ENCODE assay signal across 15 cellular contexts in the genomic region with DNA sequence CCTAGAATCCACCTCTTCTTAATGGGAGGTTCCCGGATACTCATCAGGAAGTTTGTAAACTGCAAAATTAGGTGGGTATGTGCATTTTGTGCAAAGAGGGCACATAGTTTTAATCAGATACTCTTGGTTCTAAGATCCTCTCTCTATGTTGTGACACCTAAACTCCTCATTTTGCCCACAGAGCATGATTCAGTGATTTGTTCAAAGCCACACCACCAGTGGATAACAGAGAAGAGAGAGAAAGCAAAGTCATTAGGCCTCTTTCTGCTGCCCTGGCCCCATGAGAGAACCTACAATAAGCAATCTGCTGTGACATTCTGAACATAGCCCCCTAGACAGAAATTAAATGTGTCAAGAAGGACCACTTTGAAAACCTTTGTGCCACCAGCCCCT.
DNase-seq lines count a peak whose midpoint lies in the region; ATAC-seq and TF ChIP-seq lines count a peak whose summit lies in the region.
"Had no signal": no experiment of that assay in that cellular context is flagged by ENCODE, and none has a peak within 500 bp of the region (broad histone marks: within the 10 kb centered on the region; RNA-seq: fewer than 3 reads in every experiment).

No MANE protein-coding gene starts in this region.

- CTCF ChIA-PET in A673 (lab: Charles Lee): interaction anchor here (0.6 to 1.0 kb wide), 2 partner anchors 68 to 221 kb away, joined by 3 to 6 read pairs; no protein-coding TSS in a partner anchor

- no peak overlapping the region for H2AK5ac ChIP-seq in mesendoderm (ENCODE audit: low read length)
- H2AK5ac ChIP-seq in trophoblast cell (ENCODE audit: low read length): no peak overlapping the region

- H3K9me3 ChIP-seq in A673 (ENCODE audit: low read depth, low read length, poor library complexity, severe bottlenecking) (no peaks in the 10 kb centered on the region), trophoblast cell (ENCODE audit: insufficient read depth, low read depth, low read length) (no peaks in the 10 kb centered on the region)
- H3K9me3 ChIP-seq: vagina had no signal

- H4K91ac ChIP-seq in trophoblast cell (ENCODE audit: low read depth, low read length): no peak overlapping the region

- BruUV-seq in A673 (replicated peaks; lab: Mats Ljungman, UMichigan): no TSS peak

- H4K12ac ChIP-seq in trophoblast cell (ENCODE audit: low read depth, low read length): no peak overlapping the region

- peaks cover 9% of the 10 kb centered on the region for H3K36me3 Mint-ChIP-seq in HFFc6 (ENCODE audit: low read depth)

- H3K18ac ChIP-seq in mesendoderm (ENCODE audit: low read length) (no peak overlapping the region), trophoblast cell (ENCODE audit: low read length) (no peak overlapping the region)

- no peak for TF ChIP-seq CTCF in A673 (conservative IDR thresholded peaks at IDR 0.05; ENCODE audit: low read depth, low read length)
- no peak for TF ChIP-seq CTCF in HFFc6 (IDR thresholded peaks at IDR 0.05)

- no peak overlapping the region for H2BK5ac ChIP-seq in mesendoderm (ENCODE audit: low read length)
- H2BK5ac ChIP-seq in trophoblast cell (ENCODE audit: low read depth, low read length, poor library complexity): no peak overlapping the region

- H3K9me3 Mint-ChIP-seq in HFFc6: peaks cover 5% of the 10 kb centered on the region
- H3K9me3 Mint-ChIP-seq: CD4-positive, alpha-beta T cell had no signal

- H3K27me3 Mint-ChIP-seq in HFFc6 (ENCODE audit: insufficient read depth): peaks cover 4% of the 10 kb centered on the region
- H3K27me3 Mint-ChIP-seq: activated naive CD8-positive, alpha-beta T cell; CD4-positive, alpha-beta T cell had no signal

- H3K4me1 Mint-ChIP-seq in HFFc6 (ENCODE audit: low read depth): peaks cover 27% of the 10 kb centered on the region

- H2BK120ac ChIP-seq in mesendoderm (ENCODE audit: low read depth, low read length): no peak overlapping the region
- H2BK120ac ChIP-seq in trophoblast cell (ENCODE audit: insufficient read depth, low read length, poor library complexity): no peak overlapping the region

- H3K27me3 ChIP-seq in A673 (replicated peaks; ENCODE audit: insufficient read depth, low read depth, low read length, poor library complexity): no peaks in the 10 kb centered on the region
- no peaks in the 10 kb centered on the region for H3K27me3 ChIP-seq in mesendoderm (ENCODE audit: insufficient read depth, low read length, poor library complexity)
- no peaks in the 10 kb centered on the region for H3K27me3 ChIP-seq in trophoblast cell (ENCODE audit: insufficient read depth, low read length)
- H3K27me3 ChIP-seq: dorsolateral prefrontal cortex, vagina had no signal

- intact Hi-C loops in A673 (cut with micrococcal nuclease; ENCODE audit: unreplicated experiment): loop anchor here (5.0 kb wide), 2 partner anchors 74 to 219 kb away; a partner anchor contains a TSS

- no peak overlapping the region for H3K4me2 ChIP-seq in mesendoderm (ENCODE audit: low read length)
- H3K4me2 ChIP-seq in trophoblast cell (ENCODE audit: low read length): no peak overlapping the region

- H3K36me3 ChIP-seq in A673 (ENCODE audit: insufficient read depth, low read length, poor library complexity, severe bottlenecking) (no peaks in the 10 kb centered on the region), mesendoderm (ENCODE audit: control insufficient read depth, insufficient read depth, low read length) (no peaks in the 10 kb centered on the region), trophoblast cell (ENCODE audit: control insufficient read depth in 1 of 2, insufficient read depth in 2 of 2, low read length in 2 of 2) (no peaks in the 10 kb centered on the region)
- H3K36me3 ChIP-seq: vagina had no signal

- no peak overlapping the region for H3K14ac ChIP-seq in trophoblast cell (ENCODE audit: low read length)

- H3K4ac ChIP-seq in mesendoderm (ENCODE audit: low read depth, low read length): no peak overlapping the region
- no peak overlapping the region for H3K4ac ChIP-seq in trophoblast cell (ENCODE audit: low read depth, low read length)

- H4K5ac ChIP-seq in mesendoderm (ENCODE audit: low read length): peak overlapping the region; percentile 26

- no peak overlapping the region for H4K8ac ChIP-seq in mesendoderm (ENCODE audit: low read depth, low read length)
- no peak overlapping the region for H4K8ac ChIP-seq in trophoblast cell (ENCODE audit: low read depth, low read length)

- H3K27ac ChIP-seq in A673 (ENCODE audit: low read depth, low read length, poor library complexity, severe bottlenecking): peak overlapping the region; percentile 62
- no peak overlapping the region for H3K27ac ChIP-seq in mesendoderm (ENCODE audit: low read depth, low read length)
- no peak overlapping the region for H3K27ac ChIP-seq in trophoblast cell (ENCODE audit: low read depth, low read length)
- H3K27ac ChIP-seq: vagina had no signal

- H3K4me3 ChIP-seq in A673 (ENCODE audit: low read depth, low read length, poor library complexity, severe bottlenecking): no peak overlapping the region
- H3K4me3 ChIP-seq in mesendoderm (ENCODE audit: low read length): no peak overlapping the region
- no peak overlapping the region for H3K4me3 ChIP-seq in trophoblast cell (ENCODE audit: low read depth, low read length)
- H3K4me3 ChIP-seq: dorsolateral prefrontal cortex, lung, vagina had no signal

- peaks cover 37% of the 10 kb centered on the region for H3K4me1 ChIP-seq in A673 (ENCODE audit: insufficient read depth, low read length, poor library complexity, severe bottlenecking)
- H3K4me1 ChIP-seq in mesendoderm (ENCODE audit: control insufficient read depth, low read depth, low read length): peaks cover 3% of the 10 kb centered on the region
- peaks cover 0 to 2% of the 10 kb centered on the region in 2 experiments for H3K4me1 ChIP-seq in trophoblast cell (ENCODE audit: control insufficient read depth in 1 of 2, insufficient read depth in 2 of 2, low read length in 2 of 2)

- no peak overlapping the region for H3K4me3 Mint-ChIP-seq in HFFc6
- H3K4me3 Mint-ChIP-seq: activated naive CD8-positive, alpha-beta T cell; CD4-positive, alpha-beta T cell had no signal

- H3K27ac Mint-ChIP-seq in HFFc6: 0 out of 2 replicates have a peak overlapping the region, but pooled peaks have one; percentile 22
- H3K27ac Mint-ChIP-seq: activated naive CD8-positive, alpha-beta T cell; CD4-positive, alpha-beta T cell had no signal

- peak overlapping the region; percentile 44 for H3K56ac ChIP-seq in mesendoderm (ENCODE audit: low read length)

- no peak for DNase-seq in A673 (ENCODE audit: low spot score)
- DNase-seq in HFFc6: no peak
- no peak for DNase-seq in mesendoderm
- DNase-seq in NCI-H2171 (lab: John Stamatoyannopoulos, UW): no peak
- no peak for DNase-seq in trophoblast cell
- DNase-seq: dorsolateral prefrontal cortex, NCI-H1048, NCI-H526 treated with DMSO at 0.1 percent for 48 hours had no signal

- H2BK15ac ChIP-seq in mesendoderm (replicated peaks; ENCODE audit: low read depth): no peak overlapping the region

- WGBS in mesendoderm (ENCODE audit: extremely low coverage, insufficient coverage, low lambda C conversion rate): no CpG with 5 or more reads among the region's 1 CpG
- no CpG with 5 or more reads among the region's 1 CpG for WGBS in trophoblast cell (ENCODE audit: extremely low coverage, insufficient coverage, insufficient read length)

- H3K79me1 ChIP-seq in mesendoderm (ENCODE audit: low read length): no peaks in the 10 kb centered on the region
- H3K79me1 ChIP-seq in trophoblast cell (ENCODE audit: low read length): no peaks in the 10 kb centered on the region

- H3K9ac ChIP-seq in mesendoderm (ENCODE audit: low read length) (no peak overlapping the region), trophoblast cell (ENCODE audit: low read length) (no peak overlapping the region)

- no peaks in the 10 kb centered on the region for H3K79me2 ChIP-seq in mesendoderm (ENCODE audit: control insufficient read depth, insufficient read depth, low read length)
- no peaks in the 10 kb centered on the region for H3K79me2 ChIP-seq in trophoblast cell (ENCODE audit: control insufficient read depth, insufficient read depth, low read length, poor library complexity)

- H3K23ac ChIP-seq in mesendoderm (ENCODE audit: low read length): no peak overlapping the region
- no peak overlapping the region for H3K23ac ChIP-seq in trophoblast cell (ENCODE audit: low read length)

- ATAC-seq in SK-N-SH treated with all-trans-retinoic acid at 6 μM for 48 hours (peak; percentile 8; the same call in 1 of the 3 replicates), HG03108 (IDR thresholded peaks at IDR 0.05; ENCODE audit: unreplicated experiment) (no peak), GM21717 (IDR thresholded peaks at IDR 0.05; ENCODE audit: unreplicated experiment) (no peak)

- no peak overlapping the region for H2BK12ac ChIP-seq in trophoblast cell (ENCODE audit: low read length)

- H2AFZ ChIP-seq in trophoblast cell (ENCODE audit: insufficient read depth, low read length, poor library complexity): no peak overlapping the region

- POLR2A ChIA-PET in A673 (lab: Charles Lee; ENCODE audit: low non-redundant PET): no interaction called here

TF ChIP-seq in SK-N-SH treated with all-trans-retinoic acid at 6 μM for 48 hours, 23 proteins besides CTCF, POLR2A, EP300 and RAD21 (continues in another document):
- TF ChIP-seq ZFP3 (CRISPR knock-in tag; IDR thresholded peaks at IDR 0.05) (no peak), PPARA (CRISPR knock-in tag; IDR thresholded peaks at IDR 0.05; ENCODE audit: borderline replicate concordance) (no peak), TOX (CRISPR knock-in tag; IDR thresholded peaks at IDR 0.05; ENCODE audit: borderline replicate concordance) (no peak), RARB (CRISPR knock-in tag; IDR thresholded peaks at IDR 0.05) (no peak), ZNF70 (CRISPR knock-in tag; IDR thresholded peaks at IDR 0.05) (no peak), ISL1 (CRISPR knock-in tag; IDR thresholded peaks at IDR 0.05) (no peak), ZC3H10 (CRISPR knock-in tag; IDR thresholded peaks at IDR 0.05) (no peak), ARNTL (CRISPR knock-in tag; IDR thresholded peaks at IDR 0.05; ENCODE audit: borderline replicate concordance, low read depth) (no peak), BACH2 (CRISPR knock-in tag; IDR thresholded peaks at IDR 0.05; ENCODE audit: borderline replicate concordance) (no peak)
- TF ChIP-seq, protein P1, sequence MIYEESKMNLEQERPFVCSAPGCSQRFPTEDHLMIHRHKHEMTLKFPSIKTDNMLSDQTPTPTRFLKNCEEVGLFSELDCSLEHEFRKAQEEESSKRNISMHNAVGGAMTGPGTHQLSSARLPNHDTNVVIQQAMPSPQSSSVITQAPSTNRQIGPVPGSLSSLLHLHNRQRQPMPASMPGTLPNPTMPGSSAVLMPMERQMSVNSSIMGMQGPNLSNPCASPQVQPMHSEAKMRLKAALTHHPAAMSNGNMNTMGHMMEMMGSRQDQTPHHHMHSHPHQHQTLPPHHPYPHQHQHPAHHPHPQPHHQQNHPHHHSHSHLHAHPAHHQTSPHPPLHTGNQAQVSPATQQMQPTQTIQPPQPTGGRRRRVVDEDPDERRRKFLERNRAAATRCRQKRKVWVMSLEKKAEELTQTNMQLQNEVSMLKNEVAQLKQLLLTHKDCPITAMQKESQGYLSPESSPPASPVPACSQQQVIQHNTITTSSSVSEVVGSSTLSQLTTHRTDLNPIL (CRISPR knock-in tag; IDR thresholded peaks at IDR 0.05; ENCODE audit: low read depth): no peak
